8 cellular contexts compared by ENCODE assay signal in genomic region chr12:120266180-120266535, GRCh38. TPM values are rescaled to one million over a fixed set of nuclear protein-coding genes. Genes with fewer than 3 reads are reported as not detected.
DNase-seq lines count a peak whose midpoint lies in the region; ATAC-seq and FAIRE-seq lines count a peak whose summit lies in the region.

No MANE protein-coding gene starts in this region.

- FAIRE-seq in HTR-8/SVneo (lab: Jason Lieb, UNC): no peak

- no peak for ATAC-seq in activated T-cell treated with anti-CD3 and anti-CD28 coated beads, Interleukin-2, amount 50 U/mL, for 4 hours
- ATAC-seq in T-helper 17 cell (no peak), HG02970 (IDR thresholded peaks at IDR 0.05; ENCODE audit: low FRiP score, unreplicated experiment) (no peak)
- ATAC-seq in stimulated activated naive CD8-positive, alpha-beta T cell treated with anti-CD3 and anti-CD28 coated beads, Interleukin-15, amount 100 ng/mL, for 72 hours: no peak

- H3K9ac ChIP-seq in iPS-18a (ENCODE audit: low read length): no peak overlapping the region

- no peaks in the 10 kb centered on the region for H3K36me3 Mint-ChIP-seq in activated T-cell treated with anti-CD3 and anti-CD28 coated beads, Interleukin-2, amount 50 U/mL, for 4 hours (ENCODE audit: insufficient read depth)
- H3K36me3 Mint-ChIP-seq in T-helper 17 cell (ENCODE audit: low read depth): peaks cover 8% of the 10 kb centered on the region

- no peaks in the 10 kb centered on the region for H3K27me3 Mint-ChIP-seq in activated T-cell treated with anti-CD3 and anti-CD28 coated beads, Interleukin-2, amount 50 U/mL, for 4 hours (ENCODE audit: low read depth)
- no peaks in the 10 kb centered on the region for H3K27me3 Mint-ChIP-seq in T-helper 17 cell
- H3K27me3 Mint-ChIP-seq in stimulated activated naive CD8-positive, alpha-beta T cell treated with anti-CD3 and anti-CD28 coated beads, Interleukin-15, amount 100 ng/mL, for 72 hours: no peaks in the 10 kb centered on the region

- H3K4me1 Mint-ChIP-seq in activated T-cell treated with anti-CD3 and anti-CD28 coated beads, Interleukin-2, amount 50 U/mL, for 4 hours (ENCODE audit: low read depth): peaks cover 38% of the 10 kb centered on the region
- peaks cover 29% of the 10 kb centered on the region for H3K4me1 Mint-ChIP-seq in T-helper 17 cell
- peaks cover 46% of the 10 kb centered on the region for H3K4me1 Mint-ChIP-seq in stimulated activated naive CD8-positive, alpha-beta T cell treated with anti-CD3 and anti-CD28 coated beads, Interleukin-15, amount 100 ng/mL, for 72 hours

- H3K36me3 ChIP-seq in iPS-18a (ENCODE audit: control insufficient read depth, low read depth, low read length): no peaks in the 10 kb centered on the region

- peak overlapping the region; percentile 88 for H3K4me3 Mint-ChIP-seq in activated T-cell treated with anti-CD3 and anti-CD28 coated beads, Interleukin-2, amount 50 U/mL, for 4 hours
- H3K4me3 Mint-ChIP-seq in T-helper 17 cell: peak overlapping the region; percentile 85
- peak overlapping the region; percentile 79 to 82 for H3K4me3 Mint-ChIP-seq in stimulated activated naive CD8-positive, alpha-beta T cell treated with anti-CD3 and anti-CD28 coated beads, Interleukin-15, amount 100 ng/mL, for 72 hours

- H3K27me3 ChIP-seq in iPS-18a (ENCODE audit: control insufficient read depth, insufficient read depth, low read length): no peaks in the 10 kb centered on the region

- peaks cover 22% of the 10 kb centered on the region for H3K4me1 ChIP-seq in iPS-18a (ENCODE audit: control insufficient read depth, low read depth, low read length)

- H3K9me3 Mint-ChIP-seq in activated T-cell treated with anti-CD3 and anti-CD28 coated beads, Interleukin-2, amount 50 U/mL, for 4 hours: no peaks in the 10 kb centered on the region
- no peaks in the 10 kb centered on the region for H3K9me3 Mint-ChIP-seq in stimulated activated naive CD8-positive, alpha-beta T cell treated with anti-CD3 and anti-CD28 coated beads, Interleukin-15, amount 100 ng/mL, for 72 hours

- no peak for DNase-seq in activated T-cell treated with anti-CD3 and anti-CD28 coated beads, Interleukin-2, amount 50 U/mL, for 4 hours
- no peak for DNase-seq in activated T-cell treated with anti-CD3 and anti-CD28 coated beads, Interleukin-2, amount 50 U/mL, for 48 hours
- DNase-seq in T-helper 17 cell (no peak), HTR-8/SVneo (ENCODE audit: insufficient read length, low spot score) (no peak), SIG-M5 (lab: John Stamatoyannopoulos, UW) (no peak)
- no peak for DNase-seq in stimulated activated naive CD8-positive, alpha-beta T cell treated with anti-CD3 and anti-CD28 coated beads, Interleukin-15, amount 100 ng/mL, for 72 hours

- H3K27ac Mint-ChIP-seq in T-helper 17 cell: peak overlapping the region; percentile 72
- H3K27ac Mint-ChIP-seq in stimulated activated naive CD8-positive, alpha-beta T cell treated with anti-CD3 and anti-CD28 coated beads, Interleukin-15, amount 100 ng/mL, for 72 hours: peak overlapping the region in 1 of 2 donors; percentile 90

- no peak overlapping the region for H3K27ac ChIP-seq in iPS-18a (ENCODE audit: low read length)

- peak overlapping the region; percentile 39 for H3K4me3 ChIP-seq in iPS-18a (ENCODE audit: low read length)

- H3K9me3 ChIP-seq in T-helper 17 cell (ENCODE audit: control insufficient read depth, low read length, poor library complexity, severe bottlenecking): no peaks in the 10 kb centered on the region
- H3K9me3 ChIP-seq in iPS-18a (ENCODE audit: control insufficient read depth, low read depth, low read length): no peaks in the 10 kb centered on the region

RNA-seq across cellular contexts. Expression of gene PXN, which starts 0.6 kb away (rescaled TPM):
- 10 to 100 TPM; 49.2 to 54.0 (median 51.1) TPM for total RNA-seq in activated T-cell treated with anti-CD3 and anti-CD28 coated beads, Interleukin-2, amount 50 U/mL, for 4 hours
- total RNA-seq in T-helper 17 cell: 100 to 1,000 TPM; 155 to 190 TPM

RNA-seq across cellular contexts. Expression of gene RNU4-2, which starts 25.5 kb away (rescaled TPM):
- total RNA-seq in activated T-cell treated with anti-CD3 and anti-CD28 coated beads, Interleukin-2, amount 50 U/mL, for 4 hours: 1,000 to 10,000 TPM; 2,997 to 5,108 (median 5,011) TPM
- total RNA-seq in T-helper 17 cell: over 10,000 TPM; 12,026 to 15,039 TPM

RNA-seq across cellular contexts. Expression of gene RNU4-1, which starts 26.9 kb away (rescaled TPM):
- 1,000 to 10,000 TPM in 2 of 3 donors, 100 to 1,000 TPM in 1; 980 to 2,356 (median 1,498) TPM for total RNA-seq in activated T-cell treated with anti-CD3 and anti-CD28 coated beads, Interleukin-2, amount 50 U/mL, for 4 hours
- 1,000 to 10,000 TPM; 2,168 to 2,286 TPM for total RNA-seq in T-helper 17 cell

RNA-seq across cellular contexts. Expression of gene SIRT4, which starts 36.0 kb away (rescaled TPM):
- total RNA-seq in activated T-cell treated with anti-CD3 and anti-CD28 coated beads, Interleukin-2, amount 50 U/mL, for 4 hours: 1 to 10 TPM; 1.3 to 1.8 (median 1.5) TPM
- total RNA-seq in T-helper 17 cell: 1 to 10 TPM in 1 of 2 donors, under 1 TPM in 1; 0.45 to 1.4 TPM
